8 cellular contexts compared by ENCODE assay signal in genomic region chr14:101963611-101964296, GRCh38. TPM values are rescaled to one million over a fixed set of nuclear protein-coding genes. Genes with fewer than 3 reads are reported as not detected.
DNase-seq lines count a peak whose midpoint lies in the region; ATAC-seq and TF ChIP-seq lines count a peak whose summit lies in the region.

No MANE protein-coding gene starts in this region.

- H3K36me3 ChIP-seq in adrenal gland (replicated peaks in 1 of 2) (no peaks in the 10 kb centered on the region), mesenchymal stem cell (ENCODE audit: control insufficient read depth in 1 of 2, insufficient read depth in 2 of 2, low read depth in 1 of 2, low read length in 2 of 2) (peaks cover 5 to 8% of the 10 kb centered on the region in 2 experiments), upper lobe of left lung (peaks cover 0 to 2% (median 0%) of the 10 kb centered on the region in 4 donors)

- H3K4ac ChIP-seq in mesenchymal stem cell (ENCODE audit: low read depth in 1 of 2, low read length in 2 of 2): no peak overlapping the region

- H3K4me1 ChIP-seq in adrenal gland (replicated peaks in 1 of 2) (peaks cover 7 to 35% of the 10 kb centered on the region in 2 donors), mesenchymal stem cell (ENCODE audit: control insufficient read depth, insufficient read depth, low read depth, low read length) (peaks cover 24% of the 10 kb centered on the region), upper lobe of left lung (peaks cover 27 to 47% (median 34%) of the 10 kb centered on the region in 4 donors)

- H4K91ac ChIP-seq in mesenchymal stem cell (ENCODE audit: low read length): peak overlapping the region; percentile 23

- peaks cover 8% of the 10 kb centered on the region for H3K36me3 Mint-ChIP-seq in activated naive CD4-positive, alpha-beta T cell treated with anti-CD3 and anti-CD28 coated beads, Interleukin-2, amount 10 ng/mL, durations not matched to agents 7 days and 5 days

- H2AFZ ChIP-seq in mesenchymal stem cell (ENCODE audit: low read depth, low read length): peak overlapping the region; percentile 49

- ATAC-seq in upper lobe of left lung (ENCODE audit: low FRiP score in 2 of 2): no peak
- no peak for ATAC-seq in HG03469 (IDR thresholded peaks at IDR 0.05; ENCODE audit: unreplicated experiment)
- no peak for ATAC-seq in HG02870 (IDR thresholded peaks at IDR 0.05; ENCODE audit: unreplicated experiment)

- peak overlapping the region; percentile 92 to 94 for H2BK12ac ChIP-seq in mesenchymal stem cell (ENCODE audit: low read length in 2 of 2)

- peaks cover 43% of the 10 kb centered on the region for H3K4me1 Mint-ChIP-seq in activated naive CD4-positive, alpha-beta T cell treated with anti-CD3 and anti-CD28 coated beads, Interleukin-2, amount 10 ng/mL, durations not matched to agents 7 days and 5 days

- TF ChIP-seq EP300 in upper lobe of left lung (IDR thresholded peaks at IDR 0.05): no peak

- peak overlapping the region; percentile 78 for H3K9ac ChIP-seq in mesenchymal stem cell (ENCODE audit: low read length)

- peak overlapping the region in 1 of 2 experiments; percentile 6 for H3K14ac ChIP-seq in mesenchymal stem cell (ENCODE audit: low read length in 2 of 2)

- peak overlapping the region in 4 of 5 donors; percentile 10 to 96 (median 32) for H3K27ac ChIP-seq in adrenal gland
- peak overlapping the region; percentile 25 for H3K27ac ChIP-seq in mesenchymal stem cell (ENCODE audit: low read length, poor library complexity, severe bottlenecking)
- peak overlapping the region in 3 of 4 donors; percentile 27 to 98 (median 95) for H3K27ac ChIP-seq in upper lobe of left lung

- peaks cover 10% of the 10 kb centered on the region for H3K27me3 Mint-ChIP-seq in activated naive CD4-positive, alpha-beta T cell treated with anti-CD3 and anti-CD28 coated beads, Interleukin-2, amount 10 ng/mL, durations not matched to agents 7 days and 5 days

- peaks cover 9% of the 10 kb centered on the region for H3K79me1 ChIP-seq in mesenchymal stem cell (replicated peaks; ENCODE audit: low read length, poor library complexity, severe bottlenecking)

- H3K9me3 ChIP-seq in adrenal gland (replicated peaks in 1 of 3): no peaks in the 10 kb centered on the region
- no peaks in the 10 kb centered on the region for H3K9me3 ChIP-seq in mesenchymal stem cell (ENCODE audit: control insufficient read depth, low read length)
- no peaks in the 10 kb centered on the region for H3K9me3 ChIP-seq in upper lobe of left lung

- H3K27ac Mint-ChIP-seq in activated naive CD4-positive, alpha-beta T cell treated with anti-CD3 and anti-CD28 coated beads, Interleukin-2, amount 10 ng/mL, durations not matched to agents 7 days and 5 days: peak overlapping the region; percentile 72

- no peak overlapping the region for H3K23ac ChIP-seq in mesenchymal stem cell (ENCODE audit: low read length in 2 of 2)

- H3K18ac ChIP-seq in mesenchymal stem cell (ENCODE audit: low read depth in 1 of 2, low read length in 2 of 2): peak overlapping the region in 1 of 2 experiments; percentile 60

- CTCF ChIA-PET in activated naive CD4-positive, alpha-beta T cell treated with anti-CD3 and anti-CD28 coated beads, Interleukin-2, amount 10 ng/mL, durations not matched to agents 7 days and 5 days (lab: Charles Lee): interaction anchor here (0.6 to 5.6 kb wide), 6 partner anchors 99 to 362 kb away, joined by 3 to 42 read pairs (median 4); no protein-coding TSS in a partner anchor

- H3K4me2 ChIP-seq in mesenchymal stem cell (ENCODE audit: low read length, poor library complexity, severe bottlenecking): peak overlapping the region; percentile 41

- H2AK5ac ChIP-seq in mesenchymal stem cell (ENCODE audit: low read length, severe bottlenecking): peak overlapping the region; percentile 23

- no peak for TF ChIP-seq CTCF in adrenal gland (IDR thresholded peaks at IDR 0.05)
- no peak for TF ChIP-seq CTCF in upper lobe of left lung (IDR thresholded peaks at IDR 0.05)

- H2BK15ac ChIP-seq in mesenchymal stem cell (ENCODE audit: low read depth, poor library complexity, severe bottlenecking): no peak overlapping the region

- no peak for DNase-seq in activated naive CD4-positive, alpha-beta T cell treated with anti-CD3 and anti-CD28 coated beads, Interleukin-2, amount 10 ng/mL, durations not matched to agents 7 days and 5 days
- no peak for DNase-seq in activated naive CD4-positive, alpha-beta T cell treated with Interleukin-2 at 50 U/mL for 16 hours
- DNase-seq in adrenal gland (peak in 2 of 7 donors; percentile 21 to 65), mesenchymal stem cell (no peak), upper lobe of left lung (no peak)
- DNase-seq in effector CD8-positive, alpha-beta T cell (lab: John Stamatoyannopoulos, UW): no peak

- peak overlapping the region; percentile 81 for H4K8ac ChIP-seq in mesenchymal stem cell (ENCODE audit: low read length)

- H2BK5ac ChIP-seq in mesenchymal stem cell (ENCODE audit: low read depth, low read length, poor library complexity, severe bottlenecking): no peak overlapping the region

- no peak for TF ChIP-seq POLR2A in adrenal gland (IDR thresholded peaks at IDR 0.05)
- TF ChIP-seq POLR2A in upper lobe of left lung (IDR thresholded peaks at IDR 0.05): no peak

- intact Hi-C loops in adrenal gland (cut with DNase I): no loop called here

- no peaks in the 10 kb centered on the region for H3K27me3 ChIP-seq in adrenal gland
- no peaks in the 10 kb centered on the region for H3K27me3 ChIP-seq in mesenchymal stem cell (ENCODE audit: control insufficient read depth in 1 of 2, insufficient read depth in 1 of 2, low read length in 2 of 2)
- H3K27me3 ChIP-seq in upper lobe of left lung: no peaks in the 10 kb centered on the region

- H3K4me3 Mint-ChIP-seq in activated naive CD4-positive, alpha-beta T cell treated with anti-CD3 and anti-CD28 coated beads, Interleukin-2, amount 10 ng/mL, durations not matched to agents 7 days and 5 days: peak overlapping the region; percentile 57

- 47 to 53% (median 48%) methylated on average over 21 of the region's 21 CpGs for WGBS in adrenal gland, 4 donors
- WGBS in mesenchymal stem cell: 73% methylated on average over 21 of the region's 21 CpGs
- 63% methylated on average over 20 to 21 of the region's 21 CpGs for WGBS in upper lobe of left lung, 2 donors

- peak overlapping the region; percentile 67 for H2BK120ac ChIP-seq in mesenchymal stem cell (ENCODE audit: low read depth, low read length)

- no peaks in the 10 kb centered on the region for H3K9me3 Mint-ChIP-seq in activated naive CD4-positive, alpha-beta T cell treated with anti-CD3 and anti-CD28 coated beads, Interleukin-2, amount 10 ng/mL, durations not matched to agents 7 days and 5 days

- H3K4me3 ChIP-seq in adrenal gland (peak overlapping the region in 1 of 4 donors; percentile 96), mesenchymal stem cell (ENCODE audit: insufficient read depth in 1 of 2, low read depth in 1 of 2, low read length in 2 of 2) (peak overlapping the region in 1 of 2 experiments; percentile 75), upper lobe of left lung (peak overlapping the region in 3 of 4 donors; percentile 79 to 94 (median 88))

RNA-seq across cellular contexts. Expression of gene DYNC1H1, which starts 0.6 kb away (rescaled TPM):
- total RNA-seq in adrenal gland (100 to 1,000 TPM; 295 to 509 (median 370) TPM), upper lobe of left lung (100 to 1,000 TPM; 352 to 556 (median 447) TPM)
- polyA plus RNA-seq in adrenal gland: 100 to 1,000 TPM; 202 to 337 (median 273) TPM
- 97.7 TPM for polyA plus RNA-seq in mesenchymal stem cell (2013, experiment 1 of 2)
- 90.8 TPM for polyA plus RNA-seq in mesenchymal stem cell (2013, experiment 2 of 2)

Comparison
In these comparisons a context has a peak if more than half of its experiments do, and no peak if none do; other contexts are left out.
1. H3K27ac ChIP-seq: peak in every context shown above with its lines; median percentile 95 in upper lobe of left lung; 32 in adrenal gland; 25 in mesenchymal stem cell.